Comparison of ENCODE assay signal across 8 cellular contexts in the genomic region with DNA sequence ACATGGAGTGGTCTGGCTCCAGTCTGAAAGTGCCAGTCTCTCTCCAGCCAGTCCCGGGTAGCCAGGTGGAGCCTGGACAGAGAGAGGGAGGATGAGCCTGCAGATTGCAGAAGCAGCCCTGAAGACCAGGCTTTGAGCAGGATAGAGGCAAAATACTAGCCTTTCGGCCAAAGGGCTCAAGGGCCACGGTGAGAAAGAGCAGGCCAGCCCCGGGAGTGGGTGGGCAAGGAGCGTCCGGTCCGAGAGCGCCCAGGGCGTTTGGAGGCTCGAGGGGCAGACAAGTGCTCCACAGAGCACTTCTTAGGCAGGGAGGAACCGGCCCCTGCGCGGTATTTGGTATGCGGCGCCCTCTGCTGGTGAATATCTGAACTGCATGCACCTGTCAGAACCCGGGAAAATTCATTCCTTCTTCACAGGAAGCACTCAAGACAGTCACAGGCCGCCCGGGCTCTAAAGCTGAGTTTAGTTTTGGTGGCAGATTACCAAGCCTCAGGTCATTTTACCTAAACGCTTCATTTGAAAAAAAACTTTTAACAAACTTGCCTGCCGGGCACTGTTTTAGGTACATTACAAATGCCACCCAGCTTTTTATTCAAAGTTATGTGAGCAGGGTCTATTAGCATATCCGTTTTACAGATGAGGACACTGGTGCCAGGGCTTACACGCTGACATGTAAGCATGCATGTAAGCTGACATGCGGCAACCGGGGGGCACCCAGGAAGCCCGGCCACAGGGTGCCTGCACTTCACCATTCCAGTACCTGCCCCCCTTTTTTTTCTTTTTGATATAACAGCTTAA. TPM values are rescaled to one million over a fixed set of nuclear protein-coding genes. Genes with fewer than 3 reads are reported as not detected.
A peak's percentile ranks its signal among the peaks of the same experiment; 100 is the strongest.
DNase-seq lines count a peak whose midpoint lies in the region; ATAC-seq lines count a peak whose summit lies in the region.

No MANE protein-coding gene starts in this region.

- H3K79me2 ChIP-seq in mesendoderm (ENCODE audit: control insufficient read depth, insufficient read depth, low read length) = no peaks in the 10 kb centered on the region

- H3K36me3 ChIP-seq in mesendoderm (ENCODE audit: control insufficient read depth, insufficient read depth, low read length) = no peaks in the 10 kb centered on the region

- H3K18ac ChIP-seq in mesendoderm (ENCODE audit: low read length) = no peak overlapping the region

- peaks cover 11% of the 10 kb centered on the region for H3K36me3 Mint-ChIP-seq in effector memory CD8-positive, alpha-beta T cell (ENCODE audit: insufficient read depth)

- no peaks in the 10 kb centered on the region for H3K4me1 ChIP-seq in mesendoderm (ENCODE audit: control insufficient read depth, low read depth, low read length)

- H2BK120ac ChIP-seq in mesendoderm (ENCODE audit: low read depth, low read length) = no peak overlapping the region

- H3K4me3 Mint-ChIP-seq in effector memory CD8-positive, alpha-beta T cell = no peak overlapping the region

- H4K5ac ChIP-seq in mesendoderm (ENCODE audit: low read length) = no peak overlapping the region

- no peak overlapping the region for H3K27ac Mint-ChIP-seq in effector memory CD8-positive, alpha-beta T cell

- H3K79me1 ChIP-seq in mesendoderm (ENCODE audit: low read length) = no peaks in the 10 kb centered on the region

- H2BK15ac ChIP-seq in mesendoderm (replicated peaks; ENCODE audit: low read depth) = no peak overlapping the region

- no peak overlapping the region for H3K23ac ChIP-seq in mesendoderm (ENCODE audit: low read length)

- no peaks in the 10 kb centered on the region for H3K27me3 ChIP-seq in mesendoderm (ENCODE audit: insufficient read depth, low read length, poor library complexity)

- H4K8ac ChIP-seq in mesendoderm (ENCODE audit: low read depth, low read length) = no peak overlapping the region

- H3K9me3 Mint-ChIP-seq in effector memory CD8-positive, alpha-beta T cell = peaks cover 9 to 26% of the 10 kb centered on the region in 2 donors

- peaks cover 28 to 68% of the 10 kb centered on the region in 2 donors for H3K27me3 Mint-ChIP-seq in effector memory CD8-positive, alpha-beta T cell

- DNase-seq in HK-2 (ENCODE audit: unreplicated experiment) = peak; percentile 80
- peak; percentile 85 for DNase-seq in NCI-H69 (lab: John Stamatoyannopoulos, UW)
- DNase-seq in activated CD4-positive, alpha-beta T cell treated with anti-CD3 and anti-CD28 coated beads, Interleukin-2, amount 50 U/mL, for 48 hours = peak; percentile 76 to 83
- DNase-seq in effector memory CD8-positive, alpha-beta T cell = peak; percentile 49 to 59 (median 53)
- peak; percentile 83 for DNase-seq in mesendoderm
- DNase-seq in stimulated activated CD8-positive, alpha-beta memory T cell treated with anti-CD3 and anti-CD28 coated beads, Interleukin-4, amount 100 ng/mL, for 4 hours (ENCODE audit: low read depth in 2 of 2, low spot score in 1 of 2) = peak; percentile 21 to 38

- H2AK5ac ChIP-seq in mesendoderm (ENCODE audit: low read length) = no peak overlapping the region

- peak overlapping the region; percentile 2 for H3K56ac ChIP-seq in mesendoderm (ENCODE audit: low read length)

- H3K4me3 ChIP-seq in mesendoderm (ENCODE audit: low read length) = no peak overlapping the region

- ATAC-seq in GM18498 (IDR thresholded peaks at IDR 0.05; ENCODE audit: unreplicated experiment) (peak; percentile 76), GM19397 (IDR thresholded peaks at IDR 0.05; ENCODE audit: unreplicated experiment) (no peak)
- peak; percentile 72 for ATAC-seq in effector memory CD8-positive, alpha-beta T cell (replicated peaks)

- H3K4me2 ChIP-seq in mesendoderm (ENCODE audit: low read length) = no peak overlapping the region

- H3K4me1 Mint-ChIP-seq in effector memory CD8-positive, alpha-beta T cell (ENCODE audit: low read depth in 2 of 2) = peaks cover 0 to 3% of the 10 kb centered on the region in 2 donors

- WGBS in mesendoderm (ENCODE audit: extremely low coverage, insufficient coverage, low lambda C conversion rate) = no CpG with 5 or more reads among the region's 25 CpGs

- no peak overlapping the region for H3K27ac ChIP-seq in mesendoderm (ENCODE audit: low read depth, low read length)

- peak overlapping the region; percentile 0 for H2BK5ac ChIP-seq in mesendoderm (ENCODE audit: low read length)

- no peak overlapping the region for H3K4ac ChIP-seq in mesendoderm (ENCODE audit: low read depth, low read length)

- no peak overlapping the region for H3K9ac ChIP-seq in mesendoderm (ENCODE audit: low read length)

RNA-seq across cellular contexts. Expression of gene PSMC1, which starts 21.0 kb away (rescaled TPM):
- polyA plus RNA-seq in mesendoderm (2013, experiment 1 of 2) = 135 TPM
- 143 TPM for polyA plus RNA-seq in mesendoderm (2013, experiment 2 of 2)

Comparison
In these comparisons a context has a peak if more than half of its experiments do, and no peak if none do; other contexts are left out.
1. DNase-seq: peak in every context shown above with its lines; median percentile 85 in NCI-H69; 83 in mesendoderm; 80 in HK-2; 80 in activated CD4-positive, alpha-beta T cell treated with anti-CD3 and anti-CD28 coated beads, Interleukin-2, amount 50 U/mL, for 48 hours; 53 in effector memory CD8-positive, alpha-beta T cell; 30 in stimulated activated CD8-positive, alpha-beta memory T cell treated with anti-CD3 and anti-CD28 coated beads, Interleukin-4, amount 100 ng/mL, for 4 hours.